Comparison of ENCODE assay signal across 23 cellular contexts in genomic region chr1:87062687-87063086, GRCh38.
DNase-seq lines count a peak whose midpoint lies in the region; ATAC-seq, FAIRE-seq and TF ChIP-seq lines count a peak whose summit lies in the region.
"Had no signal": no experiment of that assay in that cellular context is flagged by ENCODE, and none has a peak within 500 bp of the region (broad histone marks: within the 10 kb centered on the region; RNA-seq: fewer than 3 reads in every experiment).

No MANE protein-coding gene starts in this region.

- H2AFZ ChIP-seq in MM.1S (ENCODE audit: low read length), result no peak overlapping the region

- peaks cover 18% of the 10 kb centered on the region for H3K79me2 ChIP-seq in MM.1S (ENCODE audit: low read length)

- no peaks in the 10 kb centered on the region for H3K36me3 Mint-ChIP-seq in activated T-helper 17 cell treated with anti-CD3 and anti-CD28 coated beads, Interleukin-2, amount 50 U/mL, for 72 hours (ENCODE audit: low read depth)

- H3F3A ChIP-seq in MM.1S (ENCODE audit: insufficient read depth, low read length), result peaks cover 17% of the 10 kb centered on the region

- H3K4me1 ChIP-seq in MM.1S (ENCODE audit: low read length) (peaks cover 41% of the 10 kb centered on the region), small intestine (ENCODE audit: control insufficient read depth in 2 of 2, insufficient read depth in 1 of 2, low read depth in 1 of 2, low read length in 1 of 2) (no peaks in the 10 kb centered on the region)
- H3K4me1 ChIP-seq: Caco-2 had no signal

- no peaks in the 10 kb centered on the region for H3K27me3 Mint-ChIP-seq in activated T-helper 17 cell treated with anti-CD3 and anti-CD28 coated beads, Interleukin-2, amount 50 U/mL, for 72 hours
- H3K27me3 Mint-ChIP-seq: CD4-positive, alpha-beta memory T cell had no signal

- peak overlapping the region; percentile 57; the same call in 1 of the 2 replicates for H3K4me2 ChIP-seq in MM.1S (ENCODE audit: low read depth, low read length)

- H3K27ac ChIP-seq in MM.1S (ENCODE audit: low read length), result no peak overlapping the region
- H3K27ac ChIP-seq in small intestine (ENCODE audit: low read depth in 1 of 2, low read length in 1 of 2), result no peak overlapping the region
- H3K27ac ChIP-seq: 22Rv1, Peyer's patch, SJCRH30 had no signal

- H3K9me3 Mint-ChIP-seq in activated T-helper 17 cell treated with anti-CD3 and anti-CD28 coated beads, Interleukin-2, amount 50 U/mL, for 72 hours, result peaks cover 10% of the 10 kb centered on the region

- peak; percentile 21 for DNase-seq in NCI-H748 (lab: John Stamatoyannopoulos, UW; ENCODE audit: unreplicated experiment)
- DNase-seq in NCI-H748 treated with DMSO at 0.1 percent for 48 hours (lab: John Stamatoyannopoulos, UW), result no peak
- no peak for DNase-seq in MM.1S
- no peak for DNase-seq in small intestine
- DNase-seq in midbrain (lab: John Stamatoyannopoulos, UW), result no peak
- DNase-seq: ACHN; Caco-2; CD4-positive, alpha-beta memory T cell; DND-41; NCI-H1092; NCI-H1436; NCI-H187 treated with DMSO at 0.1 percent for 48 hours; NCI-H2107; NCI-H446 treated with DMSO at 0.1 percent for 48 hours; NK-92 treated with Interleukin-12 subunit alpha and Interleukin-12 subunit beta, amount 100 ng/mL, for 24 hours; Peyer's patch; SJCRH30 had no signal

- H3K9me3 ChIP-seq in MM.1S (replicated peaks; ENCODE audit: insufficient read depth, low read length), result no peaks in the 10 kb centered on the region
- H3K9me3 ChIP-seq in small intestine (ENCODE audit: control insufficient read depth, low read depth), result no peaks in the 10 kb centered on the region
- H3K9me3 ChIP-seq: Caco-2, Peyer's patch, SJCRH30 had no signal

- WGBS in small intestine, 3 donors, result 83 to 88% (median 87%) methylated on average over 2 of the region's 2 CpGs

- no peaks in the 10 kb centered on the region for H3K9me2 ChIP-seq in MM.1S (replicated peaks; ENCODE audit: insufficient read depth, low read length)

- TF ChIP-seq CTCF in MM.1S (IDR thresholded peaks at IDR 0.05; ENCODE audit: low read length), result no peak

- no peaks in the 10 kb centered on the region for H3K36me3 ChIP-seq in MM.1S (replicated peaks; ENCODE audit: insufficient read depth, low read length)
- H3K36me3 ChIP-seq in small intestine (ENCODE audit: control insufficient read depth in 2 of 2, insufficient read depth in 2 of 2, low read length in 2 of 2), result no peaks in the 10 kb centered on the region
- H3K36me3 ChIP-seq: Peyer's patch, SJCRH30 had no signal

- ATAC-seq in activated T-helper 17 cell treated with anti-CD3 and anti-CD28 coated beads, Interleukin-2, amount 50 U/mL, for 72 hours (replicated peaks), result no peak
- ATAC-seq in GM19467 (IDR thresholded peaks at IDR 0.05; ENCODE audit: unreplicated experiment) (no peak), GM21367 (IDR thresholded peaks at IDR 0.05; ENCODE audit: unreplicated experiment) (no peak)

- peak; percentile 41 for FAIRE-seq in small intestine (lab: Jason Lieb, UNC)
- FAIRE-seq: H54 had no signal

- H3K27me3 ChIP-seq in MM.1S (replicated peaks; ENCODE audit: insufficient read depth, low read length) (no peaks in the 10 kb centered on the region), small intestine (ENCODE audit: control insufficient read depth in 2 of 2, insufficient read depth in 2 of 2, low read length in 2 of 2) (no peaks in the 10 kb centered on the region)
- H3K27me3 ChIP-seq: BLaER1 treated with 17β-estradiol and CSF1 and Interleukin-3, amounts not matched to agents 10 nM and 100 nM; Peyer's patch; SJCRH30 had no signal

- H3K4me1 Mint-ChIP-seq in activated T-helper 17 cell treated with anti-CD3 and anti-CD28 coated beads, Interleukin-2, amount 50 U/mL, for 72 hours, result peaks cover 16% of the 10 kb centered on the region

- no peak overlapping the region for H3K4me3 Mint-ChIP-seq in activated T-helper 17 cell treated with anti-CD3 and anti-CD28 coated beads, Interleukin-2, amount 50 U/mL, for 72 hours

- no peaks in the 10 kb centered on the region for H4K20me1 ChIP-seq in MM.1S (ENCODE audit: insufficient read depth, low read length)

- H3K27ac Mint-ChIP-seq in activated T-helper 17 cell treated with anti-CD3 and anti-CD28 coated beads, Interleukin-2, amount 50 U/mL, for 72 hours, result peak overlapping the region; percentile 54

- no peak overlapping the region for H3K4me3 ChIP-seq in MM.1S (ENCODE audit: low read length)
- H3K4me3 ChIP-seq in small intestine (ENCODE audit: low read depth in 1 of 2, low read length in 2 of 2), result no peak overlapping the region
- H3K4me3 ChIP-seq: BLaER1 treated with 17β-estradiol and CSF1 and Interleukin-3, amounts not matched to agents 10 nM and 100 nM; Peyer's patch; SJCRH30 had no signal

- no peak overlapping the region for H3K9ac ChIP-seq in MM.1S (ENCODE audit: low read length)
- H3K9ac ChIP-seq: BLaER1 treated with 17β-estradiol and CSF1 and Interleukin-3, amounts not matched to agents 10 nM and 100 nM had no signal
